16 cellular contexts compared by ENCODE assay signal in genomic region chr15:76153241-76154197, GRCh38.
"Had no signal": no experiment of that assay in that cellular context is flagged by ENCODE, and none has a peak within 500 bp of the region (broad histone marks: within the 10 kb centered on the region; RNA-seq: fewer than 3 reads in every experiment).

No MANE protein-coding gene starts in this region.

- DNase-seq: activated CD8-positive, alpha-beta memory T cell treated with anti-CD3 and anti-CD28 coated beads, Interleukin-2, amount 50 U/mL, for 48 hours; activated CD8-positive, alpha-beta T cell treated with anti-CD3 and anti-CD28 coated beads for 36 hours; activated naive CD8-positive, alpha-beta T cell treated with anti-CD3 and anti-CD28 coated beads, Interleukin-2, amount 50 U/mL, for 24 hours; effector CD8-positive, alpha-beta T cell; kidney glomerular epithelial cell; right lobe of liver; spleen; stimulated activated CD4-positive, alpha-beta T cell treated with anti-CD3 and anti-CD28 coated beads, Interleukin-1b, Interleukin-23, amount 100 ng/mL, for 48 hours; T1000 had no signal

- H3K36me3 Mint-ChIP-seq: neural progenitor cell; stimulated activated memory B cell treated with anti-CD40 and anti-IgM and Interleukin-4, amounts not matched to agents 10 μg/mL and 1 μg/mL and 100 μg/mL, for 72 hours had no signal

- H3K4me3 Mint-ChIP-seq: activated CD8-positive, alpha-beta T cell treated with anti-CD3 and anti-CD28 coated beads for 36 hours; activated naive CD8-positive, alpha-beta T cell treated with anti-CD3 and anti-CD28 coated beads, Interleukin-2, amount 50 U/mL, for 24 hours; neural progenitor cell; stimulated activated memory B cell treated with anti-CD40 and anti-IgM and Interleukin-4, amounts not matched to agents 10 μg/mL and 1 μg/mL and 100 μg/mL, for 72 hours had no signal

- H3K27me3 ChIP-seq: ascending aorta, hepatocyte, neural progenitor cell, right lobe of liver, spleen, tibial nerve had no signal

- H3K27me3 Mint-ChIP-seq: stimulated activated memory B cell treated with anti-CD40 and anti-IgM and Interleukin-4, amounts not matched to agents 10 μg/mL and 1 μg/mL and 100 μg/mL, for 72 hours had no signal

- H3K27ac Mint-ChIP-seq: activated CD8-positive, alpha-beta T cell treated with anti-CD3 and anti-CD28 coated beads for 36 hours; activated naive CD8-positive, alpha-beta T cell treated with anti-CD3 and anti-CD28 coated beads, Interleukin-2, amount 50 U/mL, for 24 hours; neural progenitor cell; stimulated activated memory B cell treated with anti-CD40 and anti-IgM and Interleukin-4, amounts not matched to agents 10 μg/mL and 1 μg/mL and 100 μg/mL, for 72 hours had no signal

- H3K9me3 Mint-ChIP-seq: activated CD8-positive, alpha-beta T cell treated with anti-CD3 and anti-CD28 coated beads for 36 hours; activated naive CD8-positive, alpha-beta T cell treated with anti-CD3 and anti-CD28 coated beads, Interleukin-2, amount 50 U/mL, for 24 hours; neural progenitor cell; stimulated activated memory B cell treated with anti-CD40 and anti-IgM and Interleukin-4, amounts not matched to agents 10 μg/mL and 1 μg/mL and 100 μg/mL, for 72 hours had no signal

- H3K4me1 ChIP-seq: parathyroid adenoma, right lobe of liver had no signal

- H3K4me3 ChIP-seq: ascending aorta, coronary artery, hepatocyte, neural progenitor cell, right lobe of liver, spleen, tibial nerve had no signal

- H3K9ac ChIP-seq: neural progenitor cell, parathyroid adenoma had no signal

- H3K9me3 ChIP-seq: ascending aorta, right lobe of liver, spleen, tibial nerve had no signal

- H3K27ac ChIP-seq: ascending aorta, coronary artery, hepatocyte, neural progenitor cell, parathyroid adenoma, right lobe of liver, spleen, tibial nerve had no signal

- H3K36me3 ChIP-seq: ascending aorta, neural progenitor cell, right lobe of liver, spleen, tibial nerve had no signal
